ENCODE assay signal across 13 cellular contexts in genomic region chr11:113162590-113162961, GRCh38.
DNase-seq lines count a peak whose midpoint lies in the region; TF ChIP-seq lines count a peak whose summit lies in the region.
"Had no signal": no experiment of that assay in that cellular context is flagged by ENCODE, and none has a peak within 500 bp of the region (broad histone marks: within the 10 kb centered on the region; RNA-seq: fewer than 3 reads in every experiment).

No MANE protein-coding gene starts in this region.

- H3K9me3 ChIP-seq in ascending aorta (no peaks in the 10 kb centered on the region), tibial nerve (no peaks in the 10 kb centered on the region), Peyer's patch (no peaks in the 10 kb centered on the region)
- H3K9me3 ChIP-seq: A549, gastrocnemius medialis had no signal

- H3K36me3 ChIP-seq in ascending aorta (no peaks in the 10 kb centered on the region), tibial nerve (no peaks in the 10 kb centered on the region), Peyer's patch (no peaks in the 10 kb centered on the region)
- H3K36me3 ChIP-seq: gastrocnemius medialis had no signal

- peaks cover 0 to 22% of the 10 kb centered on the region in 2 donors for H3K4me1 ChIP-seq in ascending aorta
- H3K4me1 ChIP-seq in tibial nerve, result peaks cover 0 to 46% (median 23%) of the 10 kb centered on the region in 4 donors
- H3K4me1 ChIP-seq in Peyer's patch, result no peaks in the 10 kb centered on the region
- H3K4me1 ChIP-seq: A549 had no signal

- H3K27me3 ChIP-seq in ascending aorta (no peaks in the 10 kb centered on the region), tibial nerve (no peaks in the 10 kb centered on the region), Peyer's patch (no peaks in the 10 kb centered on the region)
- H3K27me3 ChIP-seq: gastrocnemius medialis had no signal

- 22 to 26% methylated on average over 10 of the region's 10 CpGs for WGBS in tibial nerve, 2 donors

- H3K27ac ChIP-seq in ascending aorta (peak overlapping the region; percentile 28 to 44), tibial nerve (peak overlapping the region in 2 of 4 donors; percentile 54 to 71), Peyer's patch (no peak overlapping the region)
- H3K27ac ChIP-seq: A549 had no signal

- TF ChIP-seq CTCF in ascending aorta (IDR thresholded peaks at IDR 0.05) (peak in 1 of 3 experiments; percentile 53), tibial nerve (IDR thresholded peaks at IDR 0.05) (peak in 4 of 5 experiments; percentile 12 to 53 (median 24)), Peyer's patch (IDR thresholded peaks at IDR 0.05) (no peak)

- no peak overlapping the region for H3K4me3 ChIP-seq in ascending aorta
- H3K4me3 ChIP-seq in tibial nerve, result no peak overlapping the region
- no peak overlapping the region for H3K4me3 ChIP-seq in Peyer's patch
- H3K4me3 ChIP-seq: A549, gastrocnemius medialis had no signal

- peak in 1 of 2 donors; percentile 4 for TF ChIP-seq EP300 in tibial nerve (IDR thresholded peaks at IDR 0.05)

- TF ChIP-seq POLR2A in tibial nerve (IDR thresholded peaks at IDR 0.05) (no peak), Peyer's patch (IDR thresholded peaks at IDR 0.05) (no peak)

- DNase-seq in NCI-H1105 treated with DMSO at 0.1 percent for 48 hours (lab: John Stamatoyannopoulos, UW) (peak; percentile 20), NCI-H1105 (lab: John Stamatoyannopoulos, UW) (no peak), ascending aorta (ENCODE audit: low spot score in 2 of 2) (peak in 1 of 2 donors; percentile 71), inferior parietal cortex (ENCODE audit: extremely low spot score) (peak; percentile 74), tibial nerve (ENCODE audit: low spot score in 2 of 2) (peak; percentile 23 to 27), NCI-H524 treated with DMSO at 0.1 percent for 48 hours (lab: John Stamatoyannopoulos, UW) (no peak), Peyer's patch (no peak), hepatic stellate cell (ENCODE audit: low spot score) (no peak)
- DNase-seq: activated CD4-positive, CD25-positive, alpha-beta regulatory T cell treated with anti-CD3 and anti-CD28 coated beads, Interleukin-2, amount 50 U/mL, for 72 hours; activated naive CD8-positive, alpha-beta T cell treated with anti-CD3 and anti-CD28 coated beads, Interleukin-2, amount 10 ng/mL, durations not matched to agents 7 days and 5 days; gastrocnemius medialis; natural killer cell had no signal

- intact Hi-C loops in ascending aorta (cut with DNase I), result loop anchor here (5.0 kb wide), 3 partner anchors 50 to 870 kb away; no protein-coding TSS in a partner anchor

Comparison
In these comparisons a context has a peak if more than half of its experiments do, and no peak if none do; other contexts are left out.
1. DNase-seq: peak in NCI-H1105 treated with DMSO at 0.1 percent for 48 hours (single experiment), inferior parietal cortex (single experiment) and tibial nerve (2 of 2); none in NCI-H1105 (single experiment), NCI-H524 treated with DMSO at 0.1 percent for 48 hours (single experiment), Peyer's patch (0 of 3) and hepatic stellate cell (single experiment).
2. H3K27ac ChIP-seq: peak in ascending aorta (2 of 2); none in Peyer's patch (0 of 4).
3. CTCF ChIP-seq: peak in tibial nerve (4 of 5); none in Peyer's patch (0 of 6).